Comparison of ENCODE assay signal across 15 cellular contexts in genomic region chr1:92843429-92844352, GRCh38. TPM values are rescaled to one million over a fixed set of nuclear protein-coding genes. Genes with fewer than 3 reads are reported as not detected.
DNase-seq lines count a peak whose midpoint lies in the region; ATAC-seq and TF ChIP-seq lines count a peak whose summit lies in the region.
"Had no signal": no experiment of that assay in that cellular context is flagged by ENCODE, and none has a peak within 500 bp of the region (broad histone marks: within the 10 kb centered on the region; RNA-seq: fewer than 3 reads in every experiment).

No MANE protein-coding gene starts in this region.

- H3K36me3 ChIP-seq in GM23338 (ENCODE audit: insufficient read depth): peaks cover 36% of the 10 kb centered on the region
- peaks cover 21 to 54% (median 30%) of the 10 kb centered on the region in 3 experiments for H3K36me3 ChIP-seq in naive thymus-derived CD4-positive, alpha-beta T cell (ENCODE audit: control insufficient read depth in 2 of 3, insufficient read depth in 3 of 3, low read length in 3 of 3)

- H3K4me1 ChIP-seq in GM23338 (ENCODE audit: insufficient read depth): no peaks in the 10 kb centered on the region
- H3K4me1 ChIP-seq in naive thymus-derived CD4-positive, alpha-beta T cell (ENCODE audit: control insufficient read depth in 2 of 2, insufficient read depth in 2 of 2, low read length in 2 of 2): peaks cover 0 to 14% of the 10 kb centered on the region in 2 donors
- H3K4me1 ChIP-seq: Caco-2 had no signal

- H3K4me3 ChIP-seq in GM23338 (no peak overlapping the region), lower leg skin (ENCODE audit: low read depth, poor library complexity, severe bottlenecking) (no peak overlapping the region)
- H3K4me3 ChIP-seq in naive thymus-derived CD4-positive, alpha-beta T cell (ENCODE audit: low read length): no peak overlapping the region

- H3K9me3 Mint-ChIP-seq in activated T-cell treated with anti-CD3 and anti-CD28 coated beads, Interleukin-2, amount 50 U/mL, for 24 hours: no peaks in the 10 kb centered on the region
- H3K9me3 Mint-ChIP-seq in GM23338: no peaks in the 10 kb centered on the region
- no peaks in the 10 kb centered on the region for H3K9me3 Mint-ChIP-seq in activated T-helper 17 cell treated with anti-CD3 and anti-CD28 coated beads, Interleukin-2, amount 50 U/mL, for 72 hours
- no peaks in the 10 kb centered on the region for H3K9me3 Mint-ChIP-seq in naive thymus-derived CD4-positive, alpha-beta T cell

- peaks cover 67% of the 10 kb centered on the region for H3K36me3 Mint-ChIP-seq in activated T-cell treated with anti-CD3 and anti-CD28 coated beads, Interleukin-2, amount 50 U/mL, for 24 hours (ENCODE audit: low read depth)
- peaks cover 57% of the 10 kb centered on the region for H3K36me3 Mint-ChIP-seq in GM23338 (ENCODE audit: low read depth)
- H3K36me3 Mint-ChIP-seq in activated T-helper 17 cell treated with anti-CD3 and anti-CD28 coated beads, Interleukin-2, amount 50 U/mL, for 72 hours (ENCODE audit: low read depth): peaks cover 76% of the 10 kb centered on the region
- H3K36me3 Mint-ChIP-seq in naive thymus-derived CD4-positive, alpha-beta T cell: peaks cover 4 to 46% (median 31%) of the 10 kb centered on the region in 5 donors

- H3K4me1 Mint-ChIP-seq in activated T-cell treated with anti-CD3 and anti-CD28 coated beads, Interleukin-2, amount 50 U/mL, for 24 hours (ENCODE audit: low read depth): peaks cover 21% of the 10 kb centered on the region
- no peaks in the 10 kb centered on the region for H3K4me1 Mint-ChIP-seq in GM23338
- H3K4me1 Mint-ChIP-seq in activated T-helper 17 cell treated with anti-CD3 and anti-CD28 coated beads, Interleukin-2, amount 50 U/mL, for 72 hours: peaks cover 11% of the 10 kb centered on the region
- peaks cover 15 to 25% (median 21%) of the 10 kb centered on the region in 7 donors for H3K4me1 Mint-ChIP-seq in naive thymus-derived CD4-positive, alpha-beta T cell

- POLR2A ChIA-PET in naive thymus-derived CD4-positive, alpha-beta T cell (lab: Charles Lee): interaction anchor here (0.7 to 1.6 kb wide), 2 partner anchors 12 to 199 kb away, joined by 3 to 7 read pairs; partner anchors contain the start of gene RPL5

- no peaks in the 10 kb centered on the region for H3K9me2 ChIP-seq in GM23338 (ENCODE audit: insufficient read depth)

- H3F3A ChIP-seq in GM23338 (replicated peaks; ENCODE audit: low read depth): peaks cover 39% of the 10 kb centered on the region

- H3K27ac ChIP-seq in GM23338 (ENCODE audit: low read depth): peak overlapping the region; percentile 14; the same call in 1 of the 2 replicates
- H3K27ac ChIP-seq in naive thymus-derived CD4-positive, alpha-beta T cell (ENCODE audit: low read depth, low read length): no peak overlapping the region
- H3K27ac ChIP-seq: VCaP had no signal

- DNase-seq in activated T-cell treated with anti-CD3 and anti-CD28 coated beads, Interleukin-2, amount 50 U/mL, for 24 hours: no peak
- DNase-seq in activated T-cell treated with anti-CD3 and anti-CD28 coated beads, Interleukin-2, amount 50 U/mL, for 1 hour: no peak
- no peak for DNase-seq in GM23338 (ENCODE audit: low spot score)
- DNase-seq in naive thymus-derived CD4-positive, alpha-beta T cell: no peak
- no peak for DNase-seq in lower leg skin (ENCODE audit: low spot score in 2 of 2)
- no peak for DNase-seq in dedifferentiated amniotic fluid mesenchymal stem cell (ENCODE audit: extremely low spot score)
- DNase-seq: activated naive CD4-positive, alpha-beta T cell treated with Interleukin-2 at 50 U/mL for 16 hours; Caco-2; head of caudate nucleus; NCI-H1092; NCI-H2107; NCI-H526 treated with DMSO at 0.1 percent for 48 hours had no signal

- H3K4me2 ChIP-seq in GM23338: no peak overlapping the region

- peaks cover 33% of the 10 kb centered on the region for H4K20me1 ChIP-seq in GM23338 (replicated peaks; ENCODE audit: insufficient read depth)

- peak overlapping the region; percentile 88 for H3K27ac Mint-ChIP-seq in activated T-cell treated with anti-CD3 and anti-CD28 coated beads, Interleukin-2, amount 50 U/mL, for 24 hours
- H3K27ac Mint-ChIP-seq in GM23338: no peak overlapping the region
- peak overlapping the region; percentile 24 for H3K27ac Mint-ChIP-seq in activated T-helper 17 cell treated with anti-CD3 and anti-CD28 coated beads, Interleukin-2, amount 50 U/mL, for 72 hours
- peak overlapping the region in 5 of 9 donors; percentile 12 to 52 (median 21) for H3K27ac Mint-ChIP-seq in naive thymus-derived CD4-positive, alpha-beta T cell

- no peaks in the 10 kb centered on the region for H3K9me3 ChIP-seq in naive thymus-derived CD4-positive, alpha-beta T cell (ENCODE audit: control insufficient read depth in 2 of 3, low read length in 3 of 3)
- H3K9me3 ChIP-seq: Caco-2 had no signal

- TF ChIP-seq POLR2A in lower leg skin (IDR thresholded peaks at IDR 0.05): no peak

- peak; percentile 15; the same call in 2 of the 3 replicates for ATAC-seq in GM23338
- ATAC-seq in activated T-helper 17 cell treated with anti-CD3 and anti-CD28 coated beads, Interleukin-2, amount 50 U/mL, for 72 hours (replicated peaks): no peak
- ATAC-seq in naive thymus-derived CD4-positive, alpha-beta T cell: no peak
- no peak for ATAC-seq in HG02571 (IDR thresholded peaks at IDR 0.05; ENCODE audit: unreplicated experiment)

- intact Hi-C loops in naive thymus-derived CD4-positive, alpha-beta T cell (cut with micrococcal nuclease): no loop called here
- intact Hi-C loops in lower leg skin (cut with DNase I; ENCODE audit: low total_unique reads): no loop called here

- peaks cover 18% of the 10 kb centered on the region for H3K79me2 ChIP-seq in GM23338 (replicated peaks; ENCODE audit: insufficient read depth)

- H2AFZ ChIP-seq in GM23338: no peak overlapping the region

- WGBS in lower leg skin, 2 donors: 91 to 94% methylated on average over 8 of the region's 8 CpGs

- H3K27me3 Mint-ChIP-seq in activated T-cell treated with anti-CD3 and anti-CD28 coated beads, Interleukin-2, amount 50 U/mL, for 24 hours: no peaks in the 10 kb centered on the region
- no peaks in the 10 kb centered on the region for H3K27me3 Mint-ChIP-seq in GM23338 (ENCODE audit: insufficient read depth, low read depth, poor library complexity)
- H3K27me3 Mint-ChIP-seq in activated T-helper 17 cell treated with anti-CD3 and anti-CD28 coated beads, Interleukin-2, amount 50 U/mL, for 72 hours: no peaks in the 10 kb centered on the region
- H3K27me3 Mint-ChIP-seq in naive thymus-derived CD4-positive, alpha-beta T cell: no peaks in the 10 kb centered on the region

- CTCF ChIA-PET in naive thymus-derived CD4-positive, alpha-beta T cell (lab: Charles Lee): interaction anchor here (1.6 kb wide), 1 partner anchor 150 kb away, joined by 4 read pairs; no protein-coding TSS in a partner anchor

- TF ChIP-seq CTCF in GM23338 (conservative IDR thresholded peaks at IDR 0.05; ENCODE audit: low read depth in 2 of 2) (no peak), lower leg skin (IDR thresholded peaks at IDR 0.05) (no peak)

- no peak overlapping the region for H3K4me3 Mint-ChIP-seq in activated T-cell treated with anti-CD3 and anti-CD28 coated beads, Interleukin-2, amount 50 U/mL, for 24 hours
- H3K4me3 Mint-ChIP-seq in GM23338: no peak overlapping the region
- no peak overlapping the region for H3K4me3 Mint-ChIP-seq in activated T-helper 17 cell treated with anti-CD3 and anti-CD28 coated beads, Interleukin-2, amount 50 U/mL, for 72 hours
- no peak overlapping the region for H3K4me3 Mint-ChIP-seq in naive thymus-derived CD4-positive, alpha-beta T cell

- H3K27me3 ChIP-seq in GM23338 (ENCODE audit: insufficient read depth): no peaks in the 10 kb centered on the region
- no peaks in the 10 kb centered on the region for H3K27me3 ChIP-seq in naive thymus-derived CD4-positive, alpha-beta T cell (ENCODE audit: control insufficient read depth in 2 of 2, insufficient read depth in 2 of 2, low read length in 2 of 2)

TF ChIP-seq in GM23338, 12 proteins besides CTCF, POLR2A, EP300 and RAD21 (continues in another document):
- TF ChIP-seq POLR2AphosphoS5 (IDR thresholded peaks at IDR 0.05; ENCODE audit: low read depth) (no peak), JUNB (IDR thresholded peaks at IDR 0.05; ENCODE audit: unreplicated experiment) (no peak)

RNA-seq across cellular contexts. Expression of gene RPL5, which starts 11.9 kb away (rescaled TPM):
- 2,030 and 2,182 TPM in 2 replicates for total RNA-seq in GM23338 (2014; rRNA removed; shearing (Covaris generic))
- 3,547 and 4,172 TPM in 2 replicates for polyA plus RNA-seq in GM23338 (2016; fragmentation: Nextera tagmentation; extraction: Ambion mirVana)
- 1,000 to 10,000 TPM; 1,253 to 1,604 TPM for total RNA-seq in activated T-helper 17 cell treated with anti-CD3 and anti-CD28 coated beads, Interleukin-2, amount 50 U/mL, for 72 hours
- 1,000 to 10,000 TPM in 4 of 5 experiments, 100 to 1,000 TPM in 1; 764 to 1,693 (median 1,596) TPM for total RNA-seq in naive thymus-derived CD4-positive, alpha-beta T cell
- 1,000 to 10,000 TPM; 3,012 to 3,358 TPM for polyA plus RNA-seq in naive thymus-derived CD4-positive, alpha-beta T cell
- total RNA-seq in lower leg skin: 1,000 to 10,000 TPM; 1,244 to 1,829 (median 1,582) TPM

RNA-seq across cellular contexts. Expression of gene EVI5, which starts 58.8 kb away (rescaled TPM):
- 6.5 and 15.6 TPM in 2 replicates for total RNA-seq in GM23338 (2014; rRNA removed; shearing (Covaris generic))
- 16.7 and 24.8 TPM in 2 replicates for polyA plus RNA-seq in GM23338 (2016; fragmentation: Nextera tagmentation; extraction: Ambion mirVana)
- 10 to 100 TPM in 1 of 2 donors, 1 to 10 TPM in 1; 7.7 to 31.8 TPM for total RNA-seq in activated T-helper 17 cell treated with anti-CD3 and anti-CD28 coated beads, Interleukin-2, amount 50 U/mL, for 72 hours
- total RNA-seq in naive thymus-derived CD4-positive, alpha-beta T cell: 10 to 100 TPM in 1 of 5 experiments, 1 to 10 TPM in 3, under 1 TPM in 1; 0.97 to 12.3 (median 2.2) TPM
- under 1 TPM; 0.20 to 0.33 TPM for polyA plus RNA-seq in naive thymus-derived CD4-positive, alpha-beta T cell
- 10 to 100 TPM; 14.2 to 26.3 (median 21.4) TPM for total RNA-seq in lower leg skin
